1 cellular context compared by ENCODE assay signal in genomic region chr1:154936416-154937050, GRCh38.
A peak's percentile ranks its signal among the peaks of the same experiment; 100 is the strongest.
TF ChIP-seq lines count a peak whose summit lies in the region.

Gene PMVK, minus strand, starts transcription at chr1:154936719. Its CDS starts 34 bp downstream, at chr1:154936685.

TF ChIP-seq in K562, 482 proteins besides CTCF, POLR2A, EP300 and RAD21 (continued from another document and continues in another):
- TF ChIP-seq ATF3 (IDR thresholded peaks at IDR 0.05) (no peak), ATF3 (CRISPR knock-in tag; conservative IDR thresholded peaks at IDR 0.05) (peak; percentile 48; the same call in 1 of the 2 replicates), ZNF512 (tag; IDR thresholded peaks at IDR 0.05) (no peak), L3MBTL2 (IDR thresholded peaks at IDR 0.05) (peak; percentile 100), ZBTB34 (CRISPR knock-in tag; IDR thresholded peaks at IDR 0.05) (no peak), TRIM25 (IDR thresholded peaks at IDR 0.05; ENCODE audit: borderline replicate concordance) (no peak), TAF9B (IDR thresholded peaks at IDR 0.05; ENCODE audit: partially characterized antibody) (no peak), MYBL2 (IDR thresholded peaks at IDR 0.05; ENCODE audit: low read depth) (no peak), MYBL2 (CRISPR knock-in tag; IDR thresholded peaks at IDR 0.05; ENCODE audit: borderline replicate concordance) (no peak), SREBF1 (IDR thresholded peaks at IDR 0.05; ENCODE audit: borderline replicate concordance, low read depth, low read length) (0 out of 2 replicates have a peak, but pooled peaks have one; percentile 74), TRIM28 (IDR thresholded peaks at IDR 0.05) (no peak), KLF16 (IDR thresholded peaks at IDR 0.05) (peak; percentile 15; the same call in 1 of the 2 replicates), SMAD3 (CRISPR knock-in tag; conservative IDR thresholded peaks at IDR 0.05) (no peak), TCF3 (CRISPR knock-in tag; IDR thresholded peaks at IDR 0.05) (peak; percentile 62), ETS1 (conservative IDR thresholded peaks at IDR 0.05; ENCODE audit: control insufficient read depth, low read depth, low read length) (no peak; the same call in 1 of the 2 replicates), NFIX (CRISPR knock-in tag; IDR thresholded peaks at IDR 0.05; ENCODE audit: low read depth) (no peak), FOXA1 (IDR thresholded peaks at IDR 0.05; ENCODE audit: borderline replicate concordance) (no peak), TCF7L2 (IDR thresholded peaks at IDR 0.05; ENCODE audit: low read depth, low read length) (peak; percentile 83; the same call in 1 of the 2 replicates), THRB (CRISPR knock-in tag; conservative IDR thresholded peaks at IDR 0.05) (no peak), ZNF121 (CRISPR knock-in tag; conservative IDR thresholded peaks at IDR 0.05) (no peak), GATA2 (CRISPR knock-in tag; IDR thresholded peaks at IDR 0.05) (peak; percentile 54; the same call in 1 of the 2 replicates), FOXO4 (CRISPR knock-in tag; IDR thresholded peaks at IDR 0.05) (no peak), NFATC3 (IDR thresholded peaks at IDR 0.05) (no peak), TSHZ1 (CRISPR knock-in tag; IDR thresholded peaks at IDR 0.05) (no peak), BCLAF1 (IDR thresholded peaks at IDR 0.05; ENCODE audit: borderline replicate concordance in 1 of 2, control insufficient read depth in 1 of 2, low read depth in 2 of 2, low read length in 1 of 2) (no peak), CBX1 (IDR thresholded peaks at IDR 0.05; ENCODE audit: low read depth) (peak; percentile 90), ZNF77 (CRISPR knock-in tag; IDR thresholded peaks at IDR 0.05) (no peak), POLR3A (IDR thresholded peaks at IDR 0.05; ENCODE audit: borderline replicate concordance, extremely low read depth, insufficient read depth, insufficient read length) (no peak), MTA2 (IDR thresholded peaks at IDR 0.05; ENCODE audit: low read depth) (no peak; the same call in 1 of the 2 replicates), ZBTB1 (CRISPR knock-in tag; IDR thresholded peaks at IDR 0.05; ENCODE audit: borderline replicate concordance, low read depth) (0 out of 2 replicates have a peak, but pooled peaks have one; percentile 63), ZNF717 (CRISPR knock-in tag; IDR thresholded peaks at IDR 0.05) (no peak), HMBOX1 (IDR thresholded peaks at IDR 0.05) (no peak), HSF4 (CRISPR knock-in tag; IDR thresholded peaks at IDR 0.05; ENCODE audit: borderline replicate concordance) (no peak), ZNF277 (CRISPR knock-in tag; IDR thresholded peaks at IDR 0.05; ENCODE audit: borderline replicate concordance) (no peak), NEUROD1 (IDR thresholded peaks at IDR 0.05; ENCODE audit: borderline replicate concordance, low read depth, low read length, partially characterized antibody) (peak; percentile 72), FOXK2 (conservative IDR thresholded peaks at IDR 0.05 in 1 of 2, IDR thresholded peaks at IDR 0.05 in 1 of 2; ENCODE audit: low read depth in 2 of 2) (peak in 1 of 2 experiments; percentile 98), MCM7 (IDR thresholded peaks at IDR 0.05) (no peak), NFE2 (IDR thresholded peaks at IDR 0.05; ENCODE audit: low read depth) (0 out of 2 replicates have a peak, but pooled peaks have one; percentile 16), IFI16 (CRISPR knock-in tag; IDR thresholded peaks at IDR 0.05) (no peak), HDAC3 (IDR thresholded peaks at IDR 0.05; ENCODE audit: borderline replicate concordance, partially characterized antibody) (no peak), POLR2H (tag; IDR thresholded peaks at IDR 0.05; ENCODE audit: low read depth) (no peak; the same call in 1 of the 2 replicates), RBM15 (IDR thresholded peaks at IDR 0.05; ENCODE audit: insufficient read depth, low read length) (no peak)
